ENCODE assay signal across 10 cellular contexts in the genomic region with DNA sequence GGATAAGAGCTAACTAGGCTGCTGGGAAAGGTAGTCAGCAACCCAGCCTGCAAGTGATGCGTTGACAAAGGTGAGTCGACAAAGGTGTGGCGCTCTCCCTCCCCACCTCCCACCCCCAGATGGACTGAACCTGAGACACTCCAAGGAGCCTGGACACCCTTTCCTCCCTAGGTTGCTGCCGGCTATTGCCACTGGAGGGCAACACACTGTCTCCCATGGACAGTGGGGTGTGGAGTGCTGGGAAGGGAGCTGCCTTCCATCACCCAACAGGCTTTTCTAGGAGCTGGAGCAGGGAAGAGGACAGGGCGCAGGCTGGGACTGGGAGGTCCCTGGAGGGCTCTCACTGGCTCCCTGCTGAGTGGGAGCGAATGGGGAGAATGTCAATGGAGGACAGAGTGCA.
A peak's percentile ranks its signal among the peaks of the same experiment; 100 is the strongest.
DNase-seq lines count a peak whose midpoint lies in the region; ATAC-seq, FAIRE-seq and TF ChIP-seq lines count a peak whose summit lies in the region.
"Had no signal": no experiment of that assay in that cellular context is flagged by ENCODE, and none has a peak within 500 bp of the region (broad histone marks: within the 10 kb centered on the region; RNA-seq: fewer than 3 reads in every experiment).

No MANE protein-coding gene starts in this region.

- H3K4me1 ChIP-seq in pancreas = no peaks in the 10 kb centered on the region
- H3K4me1 ChIP-seq: ascending aorta had no signal

- DNase-seq in GM06990 (ENCODE audit: extremely low read depth, insufficient read length) (no peak), NCI-H526 (lab: John Stamatoyannopoulos, UW) (peak; percentile 30 to 73), epithelial cell of proximal tubule (ENCODE audit: low read depth) (no peak), pancreas (peak in 1 of 6 donors; percentile 54), SIG-M5 (lab: John Stamatoyannopoulos, UW) (no peak), OCI-M1 (lab: John Stamatoyannopoulos, UW) (no peak), NCI-H446 treated with DMSO at 0.1 percent for 48 hours (lab: John Stamatoyannopoulos, UW) (no peak)
- DNase-seq: ovary had no signal

- no peak overlapping the region for H3K4me3 ChIP-seq in GM06990 (replicated peaks; ENCODE audit: low read depth, low read length)
- no peak overlapping the region for H3K4me3 ChIP-seq in epithelial cell of proximal tubule (ENCODE audit: low read depth, low read length)
- no peak overlapping the region for H3K4me3 ChIP-seq in pancreas
- H3K4me3 ChIP-seq: ascending aorta, ovary had no signal

- WGBS in pancreas, 2 donors = 34 to 35% methylated on average over 6 of the region's 6 CpGs

- H3K27me3 ChIP-seq in GM06990 (replicated peaks; ENCODE audit: control insufficient read depth, insufficient read depth, low read length) = peaks cover 6% of the 10 kb centered on the region
- peaks cover 0 to 13% (median 0%) of the 10 kb centered on the region in 4 donors for H3K27me3 ChIP-seq in pancreas
- H3K27me3 ChIP-seq: ovary had no signal

- ATAC-seq in pancreas = peak in 3 of 4 donors; percentile 61 to 81 (median 78)
- ATAC-seq in GM21423 (IDR thresholded peaks at IDR 0.05; ENCODE audit: unreplicated experiment) = no peak

- peak; percentile 29 for TF ChIP-seq CTCF in GM06990 (IDR thresholded peaks at IDR 0.05; ENCODE audit: insufficient read depth, low read length, poor library complexity, severe bottlenecking)
- TF ChIP-seq CTCF in epithelial cell of proximal tubule (conservative IDR thresholded peaks at IDR 0.05; ENCODE audit: low read depth, low read length) = peak; percentile 76
- TF ChIP-seq CTCF in pancreas (IDR thresholded peaks at IDR 0.05) = no peak

- no peak overlapping the region for H3K27ac ChIP-seq in pancreas
- H3K27ac ChIP-seq: ascending aorta, ovary had no signal

- intact Hi-C loops in pancreas (cut with DNase I) = no loop called here

- H3K36me3 ChIP-seq in GM06990 (ENCODE audit: control insufficient read depth, insufficient read depth, low read length) (no peaks in the 10 kb centered on the region), pancreas (no peaks in the 10 kb centered on the region)
- H3K36me3 ChIP-seq: ascending aorta, ovary had no signal

- no peaks in the 10 kb centered on the region for H3K9me3 ChIP-seq in pancreas
- H3K9me3 ChIP-seq: ascending aorta, ovary had no signal

- no peak for FAIRE-seq in pancreas (lab: Jason Lieb, UNC)

Comparison
In these comparisons a context has a peak if more than half of its experiments do, and no peak if none do; other contexts are left out.
1. DNase-seq: peak in NCI-H526 (2 of 2); none in GM06990 (single experiment), epithelial cell of proximal tubule (single experiment), SIG-M5 (single experiment), OCI-M1 (single experiment) and NCI-H446 treated with DMSO at 0.1 percent for 48 hours (single experiment).
2. CTCF ChIP-seq: peak in GM06990 (single experiment) and epithelial cell of proximal tubule (single experiment); none in pancreas (0 of 4).